Comparison of ENCODE assay signal across 8 cellular contexts in the genomic region with DNA sequence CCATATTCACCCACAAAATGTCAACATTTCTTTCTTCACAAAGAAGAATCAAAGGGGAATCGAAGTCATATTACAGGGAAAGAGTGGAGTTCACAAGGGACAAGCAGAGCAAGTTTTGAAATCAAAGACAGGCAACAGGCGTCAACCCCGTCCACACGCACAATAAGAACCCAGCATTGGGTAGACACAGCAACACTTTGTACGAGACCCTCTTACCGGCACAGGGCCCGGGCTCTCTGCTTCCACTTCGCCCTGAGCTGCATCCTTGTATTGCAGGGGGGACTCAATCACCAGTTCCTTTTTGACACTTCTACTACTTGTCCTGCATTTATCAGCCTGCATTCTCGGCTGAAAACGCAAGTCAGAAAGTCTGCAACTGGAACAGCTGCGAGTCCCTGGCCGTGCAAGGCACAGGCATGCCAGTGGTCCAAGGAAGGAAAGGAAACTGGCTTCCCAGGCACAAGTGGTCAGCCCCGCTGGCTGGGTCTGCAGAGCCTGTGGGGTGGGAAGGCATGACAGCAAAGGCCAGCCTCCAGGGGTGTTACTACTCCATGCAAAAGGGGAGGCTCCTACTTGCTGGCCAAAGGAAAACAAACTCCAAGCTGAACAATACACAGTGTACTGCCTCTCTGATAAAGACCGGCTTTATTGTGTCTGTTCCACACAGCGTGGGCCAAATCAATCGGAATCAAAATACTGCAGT. TPM values are rescaled to one million over a fixed set of nuclear protein-coding genes. Genes with fewer than 3 reads are reported as not detected.
A peak's percentile ranks its signal among the peaks of the same experiment; 100 is the strongest.
DNase-seq lines count a peak whose midpoint lies in the region; ATAC-seq and TF ChIP-seq lines count a peak whose summit lies in the region.

A gene with protein sequence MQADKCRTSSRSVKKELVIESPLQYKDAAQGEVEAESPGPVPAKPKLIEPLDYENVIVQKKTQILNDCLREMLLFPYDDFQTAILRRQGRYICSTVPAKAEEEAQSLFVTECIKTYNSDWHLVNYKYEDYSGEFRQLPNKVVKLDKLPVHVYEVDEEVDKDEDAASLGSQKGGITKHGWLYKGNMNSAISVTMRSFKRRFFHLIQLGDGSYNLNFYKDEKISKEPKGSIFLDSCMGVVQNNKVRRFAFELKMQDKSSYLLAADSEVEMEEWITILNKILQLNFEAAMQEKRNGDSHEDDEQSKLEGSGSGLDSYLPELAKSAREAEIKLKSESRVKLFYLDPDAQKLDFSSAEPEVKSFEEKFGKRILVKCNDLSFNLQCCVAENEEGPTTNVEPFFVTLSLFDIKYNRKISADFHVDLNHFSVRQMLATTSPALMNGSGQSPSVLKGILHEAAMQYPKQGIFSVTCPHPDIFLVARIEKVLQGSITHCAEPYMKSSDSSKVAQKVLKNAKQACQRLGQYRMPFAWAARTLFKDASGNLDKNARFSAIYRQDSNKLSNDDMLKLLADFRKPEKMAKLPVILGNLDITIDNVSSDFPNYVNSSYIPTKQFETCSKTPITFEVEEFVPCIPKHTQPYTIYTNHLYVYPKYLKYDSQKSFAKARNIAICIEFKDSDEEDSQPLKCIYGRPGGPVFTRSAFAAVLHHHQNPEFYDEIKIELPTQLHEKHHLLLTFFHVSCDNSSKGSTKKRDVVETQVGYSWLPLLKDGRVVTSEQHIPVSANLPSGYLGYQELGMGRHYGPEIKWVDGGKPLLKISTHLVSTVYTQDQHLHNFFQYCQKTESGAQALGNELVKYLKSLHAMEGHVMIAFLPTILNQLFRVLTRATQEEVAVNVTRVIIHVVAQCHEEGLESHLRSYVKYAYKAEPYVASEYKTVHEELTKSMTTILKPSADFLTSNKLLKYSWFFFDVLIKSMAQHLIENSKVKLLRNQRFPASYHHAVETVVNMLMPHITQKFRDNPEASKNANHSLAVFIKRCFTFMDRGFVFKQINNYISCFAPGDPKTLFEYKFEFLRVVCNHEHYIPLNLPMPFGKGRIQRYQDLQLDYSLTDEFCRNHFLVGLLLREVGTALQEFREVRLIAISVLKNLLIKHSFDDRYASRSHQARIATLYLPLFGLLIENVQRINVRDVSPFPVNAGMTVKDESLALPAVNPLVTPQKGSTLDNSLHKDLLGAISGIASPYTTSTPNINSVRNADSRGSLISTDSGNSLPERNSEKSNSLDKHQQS (N-terminal part only) (minus strand): TSS at position 497 of the 703 bp plus-strand sequence. CDS start 155 bp downstream, at position 342.

- no peaks in the 10 kb centered on the region for H3K27me3 ChIP-seq in mononuclear cell (ENCODE audit: insufficient read depth, low read length)
- no peaks in the 10 kb centered on the region for H3K27me3 ChIP-seq in upper lobe of left lung

- peak; percentile 91 to 92 for ATAC-seq in upper lobe of left lung (ENCODE audit: low FRiP score in 2 of 2)
- no peak for ATAC-seq in GM19035 (IDR thresholded peaks at IDR 0.05; ENCODE audit: unreplicated experiment)
- no peak for ATAC-seq in HG03039 (IDR thresholded peaks at IDR 0.05; ENCODE audit: unreplicated experiment)

- POLR2A ChIA-PET in RWPE1 (lab: Yijun Ruan, JAX; ENCODE audit: low non-redundant PET): no interaction called here

- DNase-seq in COLO829 (ENCODE audit: low spot score) (peak; percentile 62), RWPE1 (ENCODE audit: low spot score) (peak; percentile 39), epithelial cell of prostate (ENCODE audit: low read depth, low spot score) (no peak), upper lobe of left lung (peak; percentile 45 to 64), SKM-1 (lab: John Stamatoyannopoulos, UW; ENCODE audit: unreplicated experiment) (no peak)

- no peak for TF ChIP-seq CTCF in RWPE1 (conservative IDR thresholded peaks at IDR 0.05; ENCODE audit: low read depth)
- no peak for TF ChIP-seq CTCF in upper lobe of left lung (IDR thresholded peaks at IDR 0.05)

- peak in 1 of 4 donors; percentile 35 for TF ChIP-seq EP300 in upper lobe of left lung (IDR thresholded peaks at IDR 0.05)

- no peak within 1 kb of the TSS for H3K4me3 ChIP-seq in mononuclear cell (ENCODE audit: low read length)
- H3K4me3 ChIP-seq in upper lobe of left lung: peak within 1 kb of the TSS; percentile 41 to 56 (median 48)

- H3K9me3 ChIP-seq in mononuclear cell (ENCODE audit: low read depth, low read length) (no peaks in the 10 kb centered on the region), upper lobe of left lung (no peaks in the 10 kb centered on the region)

- CTCF ChIA-PET in RWPE1 (lab: Yijun Ruan, JAX): interaction anchor here (0.6 to 1.2 kb wide), 2 partner anchors 11 to 1889 kb away, joined by 4 read pairs; no protein-coding TSS in a partner anchor

- H3K27ac ChIP-seq in RWPE1: peak within 1 kb of the TSS; percentile 84
- H3K27ac ChIP-seq in epithelial cell of prostate: peak within 1 kb of the TSS; percentile 90
- H3K27ac ChIP-seq in upper lobe of left lung: peak within 1 kb of the TSS; percentile 57 to 79 (median 74)

- H3K36me3 ChIP-seq in upper lobe of left lung: no peaks in the 10 kb centered on the region

- TF ChIP-seq POLR2A in upper lobe of left lung (IDR thresholded peaks at IDR 0.05): peak in 3 of 4 donors; percentile 51 to 68 (median 53)

- H3K4me1 ChIP-seq in mononuclear cell (ENCODE audit: insufficient read depth, low read length) (peaks cover 28% of the 10 kb centered on the region), upper lobe of left lung (peaks cover 27 to 56% (median 38%) of the 10 kb centered on the region in 4 donors)

- WGBS in upper lobe of left lung, 2 donors: 37 to 55% methylated on average over 16 of the region's 16 CpGs

RNA-seq across cellular contexts. Expression of the gene that starts here (rescaled TPM):
- total RNA-seq in mononuclear cell (54.9 TPM), upper lobe of left lung (100 to 1,000 TPM; 155 to 284 (median 170) TPM)

Comparison
In these comparisons a context has a peak if more than half of its experiments do, and no peak if none do; other contexts are left out.
1. DNase-seq: peak in COLO829 (single experiment), RWPE1 (single experiment) and upper lobe of left lung (2 of 2); none in epithelial cell of prostate (single experiment) and SKM-1 (single experiment).
2. ATAC-seq: peak in upper lobe of left lung (2 of 2); none in GM19035 (single experiment) and HG03039 (single experiment).
3. Peak in every context shown above with its lines, with median percentiles within 50 percentile points of each other: H3K27ac ChIP-seq.